Comparison of ENCODE assay signal across 1 cellular context in genomic region chr19:18488838-18489626, GRCh38.
TF ChIP-seq lines count a peak whose summit lies in the region.

No MANE protein-coding gene starts in this region.

TF ChIP-seq in WTC11, 78 proteins besides CTCF, POLR2A, EP300 and RAD21 (continued from another document):
- TF ChIP-seq IRF1 (CRISPR knock-in tag; IDR thresholded peaks at IDR 0.05): no peak
- TF ChIP-seq ZNF317 (CRISPR knock-in tag; IDR thresholded peaks at IDR 0.05; ENCODE audit: borderline replicate concordance, low read depth): no peak
- TF ChIP-seq NR1H2 (CRISPR knock-in tag; IDR thresholded peaks at IDR 0.05): no peak
- no peak for TF ChIP-seq USF2 (CRISPR knock-in tag; IDR thresholded peaks at IDR 0.05)
- TF ChIP-seq NR2C2 (CRISPR knock-in tag; IDR thresholded peaks at IDR 0.05): no peak
- TF ChIP-seq ZBTB21 (CRISPR knock-in tag; IDR thresholded peaks at IDR 0.05; ENCODE audit: borderline replicate concordance): no peak
- no peak for TF ChIP-seq ZNF232 (CRISPR knock-in tag; IDR thresholded peaks at IDR 0.05)
TF ChIP-seq in WTC11: peak in this region for 0.
